ENCODE assay signal across 8 cellular contexts in genomic region chr11:19951558-19952083, GRCh38.
DNase-seq lines count a peak whose midpoint lies in the region; ATAC-seq and TF ChIP-seq lines count a peak whose summit lies in the region.

No MANE protein-coding gene starts in this region.

- CTCF ChIA-PET in MCF 10A (lab: Yijun Ruan, JAX), result interaction anchor here (0.7 to 7.1 kb wide), 33 partner anchors 9 to 1630 kb away, joined by 3 to 100 read pairs (median 5); no protein-coding TSS in a partner anchor

- POLR2A ChIA-PET in MCF 10A (lab: Yijun Ruan, JAX), result interaction anchor here (0.7 to 5.2 kb wide), 17 partner anchors 23 to 176 kb away, joined by 4 to 69 read pairs (median 8); no protein-coding TSS in a partner anchor

- 13 to 18% methylated on average over 5 of the region's 5 CpGs for WGBS in testis, 2 donors

- peaks cover 12% of the 10 kb centered on the region for H3K36me3 Mint-ChIP-seq in MCF 10A (ENCODE audit: insufficient read depth, unreplicated experiment)

- peaks cover 2% of the 10 kb centered on the region for H3K36me3 ChIP-seq in kidney epithelial cell (ENCODE audit: control insufficient read depth, insufficient read depth, low read length)
- no peaks in the 10 kb centered on the region for H3K36me3 ChIP-seq in testis (ENCODE audit: low read depth, missing control alignments)

- no peak overlapping the region for H3K4me3 ChIP-seq in kidney epithelial cell (ENCODE audit: low read depth, low read length)
- H3K4me3 ChIP-seq in testis, result no peak overlapping the region

- no TSS peak for BruUV-seq in MCF 10A (replicated peaks; lab: Mats Ljungman, UMichigan)

- H3K27me3 Mint-ChIP-seq in MCF 10A (ENCODE audit: insufficient read depth, unreplicated experiment), result no peaks in the 10 kb centered on the region

- peak; percentile 60 for TF ChIP-seq CTCF in MCF 10A (IDR thresholded peaks at IDR 0.05; ENCODE audit: unreplicated experiment)
- TF ChIP-seq CTCF in kidney epithelial cell (IDR thresholded peaks at IDR 0.05; ENCODE audit: insufficient read depth, low read length, poor library complexity, severe bottlenecking), result peak; percentile 47
- TF ChIP-seq CTCF in testis (IDR thresholded peaks at IDR 0.05), result peak; percentile 71 to 73 (median 72)

- peak overlapping the region; percentile 28 for H3K4me3 Mint-ChIP-seq in MCF 10A (ENCODE audit: unreplicated experiment)

- H3K27ac ChIP-seq in testis, result no peak overlapping the region

- no peak for TF ChIP-seq POLR2A in testis (IDR thresholded peaks at IDR 0.05)

- H3K9me3 ChIP-seq in testis, result no peaks in the 10 kb centered on the region

- DNase-seq in NCI-H2171 treated with DMSO at 0.1 percent for 48 hours (lab: John Stamatoyannopoulos, UW), result peak; percentile 42
- DNase-seq in NCI-H2171 (lab: John Stamatoyannopoulos, UW), result no peak
- peak; percentile 52 for DNase-seq in NCI-H774 (lab: John Stamatoyannopoulos, UW)
- peak; percentile 76 for DNase-seq in MCF 10A (ENCODE audit: unreplicated experiment)
- no peak for DNase-seq in kidney epithelial cell (ENCODE audit: low read depth)
- no peak for DNase-seq in testis

- no peaks in the 10 kb centered on the region for H3K4me1 ChIP-seq in testis

- intact Hi-C loops in MCF 10A (cut with micrococcal nuclease), result loop anchor here (1.0 to 5.0 kb wide), 9 partner anchors 44 to 401 kb away; no protein-coding TSS in a partner anchor
- intact Hi-C loops in testis (cut with DNase I; ENCODE audit: low total_unique reads), result no loop called here

- H3K4me1 Mint-ChIP-seq in MCF 10A (ENCODE audit: insufficient read depth, unreplicated experiment), result peaks cover 41% of the 10 kb centered on the region

- H3K27me3 ChIP-seq in kidney epithelial cell (ENCODE audit: control insufficient read depth, insufficient read depth, low read length) (no peaks in the 10 kb centered on the region), testis (no peaks in the 10 kb centered on the region)

- H3K9me3 Mint-ChIP-seq in MCF 10A (ENCODE audit: unreplicated experiment), result no peaks in the 10 kb centered on the region

- peak overlapping the region; percentile 64 for H3K27ac Mint-ChIP-seq in MCF 10A (ENCODE audit: low read depth, unreplicated experiment)

- peak; percentile 89 for ATAC-seq in GM19468 (IDR thresholded peaks at IDR 0.05; ENCODE audit: extremely low read depth, unreplicated experiment)
- peak; percentile 86 for ATAC-seq in HG03457 (IDR thresholded peaks at IDR 0.05; ENCODE audit: unreplicated experiment)

Comparison
In these comparisons a context has a peak if more than half of its experiments do, and no peak if none do; other contexts are left out.
1. DNase-seq: peak in NCI-H2171 treated with DMSO at 0.1 percent for 48 hours (single experiment), NCI-H774 (single experiment) and MCF 10A (single experiment); none in NCI-H2171 (single experiment), kidney epithelial cell (single experiment) and testis (single experiment).
2. Peak in every context shown above with its lines, with median percentiles within 50 percentile points of each other: CTCF ChIP-seq.